ENCODE assay signal across 21 cellular contexts in the genomic region with DNA sequence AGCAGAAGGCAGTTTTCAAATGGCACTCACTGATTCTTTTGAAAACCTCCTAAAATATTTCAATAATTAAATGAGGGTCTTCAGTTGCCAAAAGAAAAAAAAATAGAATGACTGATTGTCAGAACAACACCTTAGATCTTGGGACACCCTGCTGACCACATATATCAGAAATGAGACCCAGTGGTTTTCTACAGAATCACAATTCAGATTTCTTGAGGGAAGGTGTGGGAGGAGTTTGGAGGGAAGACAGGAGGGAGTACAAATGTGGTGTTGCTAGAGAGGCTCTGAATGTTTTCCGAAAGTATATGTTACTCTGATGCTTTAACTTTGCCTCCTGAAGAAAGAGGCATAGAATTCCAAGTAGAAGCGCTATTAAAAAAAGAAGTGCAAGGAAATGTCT.
DNase-seq lines count a peak whose midpoint lies in the region; ATAC-seq and TF ChIP-seq lines count a peak whose summit lies in the region.
"Had no signal": no experiment of that assay in that cellular context is flagged by ENCODE, and none has a peak within 500 bp of the region (broad histone marks: within the 10 kb centered on the region; RNA-seq: fewer than 3 reads in every experiment).

No MANE protein-coding gene starts in this region.

- WGBS in mammary epithelial cell (ENCODE audit: low coverage, missing lambda C conversion rate), result 100% methylated on average over 2 of the region's 2 CpGs

- H3K27me3 Mint-ChIP-seq in activated CD4-positive, alpha-beta T cell treated with anti-CD3 and anti-CD28 coated beads for 36 hours, result peaks cover 3% of the 10 kb centered on the region
- H3K27me3 Mint-ChIP-seq in MCF 10A (ENCODE audit: insufficient read depth, unreplicated experiment), result no peaks in the 10 kb centered on the region
- H3K27me3 Mint-ChIP-seq: CD4-positive, alpha-beta T cell had no signal

- intact Hi-C loops in activated CD4-positive, alpha-beta T cell treated with anti-CD3 and anti-CD28 coated beads for 36 hours (cut with DNase I, micrococcal nuclease), result no loop called here
- intact Hi-C loops in mammary epithelial cell (cut with micrococcal nuclease) (no loop called here), MCF 10A (cut with micrococcal nuclease) (no loop called here), colonic mucosa (cut with DNase I) (no loop called here)

- H2AFZ ChIP-seq in mammary epithelial cell (ENCODE audit: low read depth, low read length) (peak overlapping the region; percentile 56), parathyroid adenoma (peak overlapping the region; percentile 20)

- H3K4me1 ChIP-seq in mammary epithelial cell (ENCODE audit: insufficient read depth, low read length) (peaks cover 19% of the 10 kb centered on the region), parathyroid adenoma (no peaks in the 10 kb centered on the region), colonic mucosa (no peaks in the 10 kb centered on the region)
- H3K4me1 ChIP-seq: BE2C had no signal

- no peaks in the 10 kb centered on the region for H3K9me3 ChIP-seq in mammary epithelial cell (replicated peaks; ENCODE audit: insufficient read depth, low read length)
- H3K9me3 ChIP-seq in parathyroid adenoma (ENCODE audit: control insufficient read depth, low read length), result no peaks in the 10 kb centered on the region
- no peaks in the 10 kb centered on the region for H3K9me3 ChIP-seq in colonic mucosa
- H3K9me3 ChIP-seq: BE2C, HAP-1 had no signal

- H3K4me2 ChIP-seq in mammary epithelial cell (ENCODE audit: insufficient read depth, low read depth, low read length) (peak overlapping the region; percentile 62), parathyroid adenoma (ENCODE audit: low read length) (no peak overlapping the region)

- CTCF ChIA-PET in activated CD4-positive, alpha-beta T cell treated with anti-CD3 and anti-CD28 coated beads for 36 hours (lab: Charles Lee), result no interaction called here
- CTCF ChIA-PET in mammary epithelial cell (lab: Charles Lee; ENCODE audit: low non-redundant PET), result no interaction called here
- CTCF ChIA-PET in MCF 10A (lab: Yijun Ruan, JAX), result interaction anchor here (0.7 kb wide), 1 partner anchor 303 kb away, joined by 3 read pairs; no protein-coding TSS in a partner anchor

- peak overlapping the region; percentile 45 for H3K9ac ChIP-seq in mammary epithelial cell (ENCODE audit: insufficient read depth, low read length)
- H3K9ac ChIP-seq in parathyroid adenoma, result no peak overlapping the region
- H3K9ac ChIP-seq in colonic mucosa (ENCODE audit: low read depth in 2 of 2, low read length in 2 of 2), result no peak overlapping the region

- BruUV-seq in mammary epithelial cell (replicated peaks; lab: Mats Ljungman, UMichigan) (no TSS peak), MCF 10A (replicated peaks; lab: Mats Ljungman, UMichigan) (no TSS peak)

- TF ChIP-seq CTCF in mammary epithelial cell (conservative IDR thresholded peaks at IDR 0.05 in 1 of 2, IDR thresholded peaks at IDR 0.05 in 1 of 2; ENCODE audit: extremely low read depth in 1 of 2, insufficient read depth in 1 of 2, low read depth in 1 of 2, low read length in 2 of 2), result no peak
- no peak for TF ChIP-seq CTCF in MCF 10A (IDR thresholded peaks at IDR 0.05; ENCODE audit: unreplicated experiment)
- no peak for TF ChIP-seq CTCF in parathyroid adenoma (IDR thresholded peaks at IDR 0.05)
- TF ChIP-seq CTCF in omental fat pad (IDR thresholded peaks at IDR 0.05), result no peak
- TF ChIP-seq CTCF in colonic mucosa (IDR thresholded peaks at IDR 0.05), result no peak

- dilution Hi-C loops in mammary epithelial cell (cut with HindIII; ENCODE audit: low sequenced_read_pairs), result no loop called here

- H3K4me1 Mint-ChIP-seq in activated CD4-positive, alpha-beta T cell treated with anti-CD3 and anti-CD28 coated beads for 36 hours, result peaks cover 40% of the 10 kb centered on the region
- peaks cover 10% of the 10 kb centered on the region for H3K4me1 Mint-ChIP-seq in MCF 10A (ENCODE audit: insufficient read depth, unreplicated experiment)

- no peaks in the 10 kb centered on the region for H3K79me2 ChIP-seq in mammary epithelial cell (ENCODE audit: insufficient read depth, low read length)
- H3K79me2 ChIP-seq in parathyroid adenoma, result no peaks in the 10 kb centered on the region

- peak; percentile 21 for ATAC-seq in activated CD4-positive, alpha-beta T cell treated with anti-CD3 and anti-CD28 coated beads for 36 hours
- no peak for ATAC-seq in omental fat pad (ENCODE audit: low FRiP score)

- H3K4me3 ChIP-seq in mammary epithelial cell (replicated peaks in 1 of 3; ENCODE audit: insufficient read depth in 1 of 3, low read depth in 2 of 3, low read length in 3 of 3), result no peak overlapping the region
- H3K4me3 ChIP-seq in parathyroid adenoma (ENCODE audit: low read depth, low read length), result no peak overlapping the region
- no peak overlapping the region for H3K4me3 ChIP-seq in colonic mucosa
- H3K4me3 ChIP-seq: HAP-1 had no signal

- DNase-seq in activated CD4-positive, alpha-beta T cell treated with anti-CD3 and anti-CD28 coated beads for 36 hours, result no peak
- no peak for DNase-seq in activated CD4-positive, alpha-beta T cell treated with anti-CD3 and anti-CD28 coated beads for 1 hour
- DNase-seq in mammary epithelial cell (no peak), MCF 10A (ENCODE audit: unreplicated experiment) (no peak), NCI-H146 (lab: John Stamatoyannopoulos, UW) (no peak), omental fat pad (ENCODE audit: low spot score) (no peak), colonic mucosa (no peak)
- DNase-seq: 8988T; BE2C; Calu3; CD4-positive, alpha-beta T cell; DMS53; IMR-90; Kasumi-1; NCI-H1105 treated with DMSO at 0.1 percent for 48 hours; NCI-H187; NCI-H226; NCI-H524 treated with DMSO at 0.1 percent for 48 hours; Right ventricle myocardium superior had no signal

- POLR2A ChIA-PET in activated CD4-positive, alpha-beta T cell treated with anti-CD3 and anti-CD28 coated beads for 36 hours (lab: Charles Lee), result no interaction called here
- POLR2A ChIA-PET in MCF 10A (lab: Yijun Ruan, JAX), result interaction anchor here (0.9 to 1.3 kb wide), 2 partner anchors 10 to 123 kb away, joined by 4 to 5 read pairs; a partner anchor contains a TSS

- H3K27me3 ChIP-seq in mammary epithelial cell (ENCODE audit: insufficient read depth, low read length) (no peaks in the 10 kb centered on the region), parathyroid adenoma (ENCODE audit: control insufficient read depth, insufficient read depth, low read length) (no peaks in the 10 kb centered on the region), colonic mucosa (no peaks in the 10 kb centered on the region)
- H3K27me3 ChIP-seq: BE2C had no signal

- H3K27ac Mint-ChIP-seq in activated CD4-positive, alpha-beta T cell treated with anti-CD3 and anti-CD28 coated beads for 36 hours, result no peak overlapping the region
- no peak overlapping the region for H3K27ac Mint-ChIP-seq in MCF 10A (ENCODE audit: low read depth, unreplicated experiment)
- H3K27ac Mint-ChIP-seq: CD4-positive, alpha-beta T cell had no signal

- H3K36me3 ChIP-seq in mammary epithelial cell (ENCODE audit: insufficient read depth, low read length) (no peaks in the 10 kb centered on the region), parathyroid adenoma (ENCODE audit: control insufficient read depth, insufficient read depth, low read length) (no peaks in the 10 kb centered on the region), colonic mucosa (no peaks in the 10 kb centered on the region)
- H3K36me3 ChIP-seq: BE2C, HAP-1 had no signal

- H4K20me1 ChIP-seq in mammary epithelial cell (ENCODE audit: insufficient read depth, low read length), result no peaks in the 10 kb centered on the region

- in situ Hi-C loops in mammary epithelial cell (cut with MboI; ENCODE audit: low sequenced_read_pairs in 2 of 2), result no loop called here

- peak overlapping the region; percentile 67 for H3K27ac ChIP-seq in mammary epithelial cell (ENCODE audit: insufficient read depth, low read depth, low read length)
- no peak overlapping the region for H3K27ac ChIP-seq in parathyroid adenoma
- H3K27ac ChIP-seq in colonic mucosa, result no peak overlapping the region

- H3K9me3 Mint-ChIP-seq in activated CD4-positive, alpha-beta T cell treated with anti-CD3 and anti-CD28 coated beads for 36 hours (ENCODE audit: low read depth), result no peaks in the 10 kb centered on the region
- H3K9me3 Mint-ChIP-seq in MCF 10A (ENCODE audit: unreplicated experiment), result no peaks in the 10 kb centered on the region
- H3K9me3 Mint-ChIP-seq: CD4-positive, alpha-beta T cell had no signal

- no peaks in the 10 kb centered on the region for H3K36me3 Mint-ChIP-seq in activated CD4-positive, alpha-beta T cell treated with anti-CD3 and anti-CD28 coated beads for 36 hours (ENCODE audit: low read depth)
- no peaks in the 10 kb centered on the region for H3K36me3 Mint-ChIP-seq in MCF 10A (ENCODE audit: insufficient read depth, unreplicated experiment)

- H3K4me3 Mint-ChIP-seq in activated CD4-positive, alpha-beta T cell treated with anti-CD3 and anti-CD28 coated beads for 36 hours, result no peak overlapping the region
- no peak overlapping the region for H3K4me3 Mint-ChIP-seq in MCF 10A (ENCODE audit: unreplicated experiment)
- H3K4me3 Mint-ChIP-seq: CD4-positive, alpha-beta T cell had no signal
